Comparison of ENCODE assay signal across 8 cellular contexts in genomic region chr17:40095944-40096791, GRCh38. TPM values are rescaled to one million over a fixed set of nuclear protein-coding genes. Genes with fewer than 3 reads are reported as not detected.
DNase-seq lines count a peak whose midpoint lies in the region; ATAC-seq and TF ChIP-seq lines count a peak whose summit lies in the region.

No MANE protein-coding gene starts in this region.

- H3K9me3 Mint-ChIP-seq in activated T-helper 2 cell treated with anti-CD3 and anti-CD28 coated beads, Interferon-gamma antibody, Interleukin-2, Interleukin-4, amounts not matched to agents 10 μg/mL and 5 μg/mL and 100 μg/mL, durations not matched to agents 14 hours and 24 hours and 36 hours = no peaks in the 10 kb centered on the region
- no peaks in the 10 kb centered on the region for H3K9me3 Mint-ChIP-seq in memory B cell
- H3K9me3 Mint-ChIP-seq in stimulated activated memory B cell treated with anti-CD40 and anti-IgM and Interleukin-4, amounts not matched to agents 10 μg/mL and 1 μg/mL and 100 μg/mL, for 72 hours = peaks cover 3% of the 10 kb centered on the region

- H3K4me1 Mint-ChIP-seq in activated T-helper 2 cell treated with anti-CD3 and anti-CD28 coated beads, Interferon-gamma antibody, Interleukin-2, Interleukin-4, amounts not matched to agents 10 μg/mL and 5 μg/mL and 100 μg/mL, durations not matched to agents 14 hours and 24 hours and 36 hours (ENCODE audit: low read depth) = peaks cover 61% of the 10 kb centered on the region
- peaks cover 56% of the 10 kb centered on the region for H3K4me1 Mint-ChIP-seq in memory B cell
- peaks cover 63% of the 10 kb centered on the region for H3K4me1 Mint-ChIP-seq in stimulated activated memory B cell treated with anti-CD40 and anti-IgM and Interleukin-4, amounts not matched to agents 10 μg/mL and 1 μg/mL and 100 μg/mL, for 72 hours

- H3K4me3 ChIP-seq in BLaER1 treated with 17β-estradiol and CSF1 and Interleukin-3, amounts not matched to agents 10 nM and 100 nM = peak overlapping the region; percentile 50 to 65 (median 56)

- H3K27ac Mint-ChIP-seq in activated T-helper 2 cell treated with anti-CD3 and anti-CD28 coated beads, Interferon-gamma antibody, Interleukin-2, Interleukin-4, amounts not matched to agents 10 μg/mL and 5 μg/mL and 100 μg/mL, durations not matched to agents 14 hours and 24 hours and 36 hours = peak overlapping the region; percentile 83
- peak overlapping the region; percentile 96 for H3K27ac Mint-ChIP-seq in memory B cell
- peak overlapping the region; percentile 91 for H3K27ac Mint-ChIP-seq in stimulated activated memory B cell treated with anti-CD40 and anti-IgM and Interleukin-4, amounts not matched to agents 10 μg/mL and 1 μg/mL and 100 μg/mL, for 72 hours

- no peak for TF ChIP-seq CTCF in GM20000 (IDR thresholded peaks at IDR 0.05; ENCODE audit: extremely low read depth, missing control alignments)

- peak overlapping the region; percentile 95 to 100 (median 99) for H3K4me2 ChIP-seq in BLaER1 treated with 17β-estradiol and CSF1 and Interleukin-3, amounts not matched to agents 10 nM and 100 nM

- intact Hi-C loops in activated T-helper 2 cell treated with anti-CD3 and anti-CD28 coated beads, Interferon-gamma antibody, Interleukin-2, Interleukin-4, amounts not matched to agents 10 μg/mL and 5 μg/mL and 100 μg/mL, durations not matched to agents 14 hours and 24 hours and 36 hours (cut with micrococcal nuclease) = loop anchor here (1.0 to 10.0 kb wide), 5 partner anchors 15 to 141 kb away; partner anchors contain the start of genes CASC3 and THRA

- peaks cover 0 to 37% (median 22%) of the 10 kb centered on the region in 11 experiments; a peak in 15 of 22 replicates for H3K36me3 ChIP-seq in BLaER1 treated with 17β-estradiol and CSF1 and Interleukin-3, amounts not matched to agents 10 nM and 100 nM

- H3K36me3 Mint-ChIP-seq in activated T-helper 2 cell treated with anti-CD3 and anti-CD28 coated beads, Interferon-gamma antibody, Interleukin-2, Interleukin-4, amounts not matched to agents 10 μg/mL and 5 μg/mL and 100 μg/mL, durations not matched to agents 14 hours and 24 hours and 36 hours (ENCODE audit: low read depth) = peaks cover 56% of the 10 kb centered on the region
- H3K36me3 Mint-ChIP-seq in memory B cell = peaks cover 20% of the 10 kb centered on the region
- peaks cover 30% of the 10 kb centered on the region for H3K36me3 Mint-ChIP-seq in stimulated activated memory B cell treated with anti-CD40 and anti-IgM and Interleukin-4, amounts not matched to agents 10 μg/mL and 1 μg/mL and 100 μg/mL, for 72 hours

- H3K27me3 Mint-ChIP-seq in activated T-helper 2 cell treated with anti-CD3 and anti-CD28 coated beads, Interferon-gamma antibody, Interleukin-2, Interleukin-4, amounts not matched to agents 10 μg/mL and 5 μg/mL and 100 μg/mL, durations not matched to agents 14 hours and 24 hours and 36 hours (ENCODE audit: low read depth) = no peaks in the 10 kb centered on the region
- no peaks in the 10 kb centered on the region for H3K27me3 Mint-ChIP-seq in memory B cell
- no peaks in the 10 kb centered on the region for H3K27me3 Mint-ChIP-seq in stimulated activated memory B cell treated with anti-CD40 and anti-IgM and Interleukin-4, amounts not matched to agents 10 μg/mL and 1 μg/mL and 100 μg/mL, for 72 hours

- H3K4me1 ChIP-seq in BLaER1 treated with 17β-estradiol and CSF1 and Interleukin-3, amounts not matched to agents 10 nM and 100 nM = peaks cover 78 to 94% (median 92%) of the 10 kb centered on the region in 10 experiments

- peak; percentile 93 for DNase-seq in GM20000 (ENCODE audit: low spot score)
- DNase-seq in Kasumi-1 (lab: John Stamatoyannopoulos, UW) = peak; percentile 51 to 62
- DNase-seq in activated T-helper 2 cell treated with anti-CD3 and anti-CD28 coated beads, Interferon-gamma antibody, Interleukin-2, Interleukin-4, amounts not matched to agents 10 μg/mL and 5 μg/mL and 100 μg/mL, durations not matched to agents 14 hours and 24 hours and 36 hours (ENCODE audit: low spot score) = peak; percentile 89
- DNase-seq in memory B cell (ENCODE audit: low spot score in 2 of 2) = peak; percentile 63 to 83
- no peak for DNase-seq in OCI-M1 (lab: John Stamatoyannopoulos, UW)

- ATAC-seq in memory B cell (ENCODE audit: low read depth) = peak; percentile 65
- peak; percentile 84 for ATAC-seq in stimulated activated memory B cell treated with anti-CD40 and anti-IgM and Interleukin-4, amounts not matched to agents 10 μg/mL and 1 μg/mL and 100 μg/mL, for 72 hours
- no peak for ATAC-seq in HG03045 (IDR thresholded peaks at IDR 0.05; ENCODE audit: unreplicated experiment)

- H3K4me3 Mint-ChIP-seq in activated T-helper 2 cell treated with anti-CD3 and anti-CD28 coated beads, Interferon-gamma antibody, Interleukin-2, Interleukin-4, amounts not matched to agents 10 μg/mL and 5 μg/mL and 100 μg/mL, durations not matched to agents 14 hours and 24 hours and 36 hours (ENCODE audit: low read depth) = peak overlapping the region; percentile 76
- H3K4me3 Mint-ChIP-seq in memory B cell = peak overlapping the region; percentile 71
- peak overlapping the region; percentile 66 for H3K4me3 Mint-ChIP-seq in stimulated activated memory B cell treated with anti-CD40 and anti-IgM and Interleukin-4, amounts not matched to agents 10 μg/mL and 1 μg/mL and 100 μg/mL, for 72 hours

- H3K9me3 ChIP-seq in BLaER1 treated with 17β-estradiol and CSF1 and Interleukin-3, amounts not matched to agents 10 nM and 100 nM (replicated peaks in 1 of 11) = no peaks in the 10 kb centered on the region

- peaks cover 0 to 7% (median 0%) of the 10 kb centered on the region in 11 experiments; a peak in 1 of 22 replicates for H4K20me1 ChIP-seq in BLaER1 treated with 17β-estradiol and CSF1 and Interleukin-3, amounts not matched to agents 10 nM and 100 nM

- no peaks in the 10 kb centered on the region for H3K27me3 ChIP-seq in BLaER1 treated with 17β-estradiol and CSF1 and Interleukin-3, amounts not matched to agents 10 nM and 100 nM

- peak overlapping the region; percentile 88 to 98 (median 95) for H3K27ac ChIP-seq in BLaER1 treated with 17β-estradiol and CSF1 and Interleukin-3, amounts not matched to agents 10 nM and 100 nM

- peak overlapping the region; percentile 80 to 90 (median 83) for H3K9ac ChIP-seq in BLaER1 treated with 17β-estradiol and CSF1 and Interleukin-3, amounts not matched to agents 10 nM and 100 nM

RNA-seq across cellular contexts. Expression of gene NR1D1, which starts 4.2 kb away (rescaled TPM):
- 6.6 and 6.8 TPM in 2 replicates for total RNA-seq in activated T-helper 2 cell treated with anti-CD3 and anti-CD28 coated beads, Interferon-gamma antibody, Interleukin-2, Interleukin-4, amounts not matched to agents 10 μg/mL and 5 μg/mL and 100 μg/mL, durations not matched to agents 14 hours and 24 hours and 36 hours

RNA-seq across cellular contexts. Expression of gene MSL1, which starts 25.6 kb away (rescaled TPM):
- 87.6 and 95.8 TPM in 2 replicates for total RNA-seq in activated T-helper 2 cell treated with anti-CD3 and anti-CD28 coated beads, Interferon-gamma antibody, Interleukin-2, Interleukin-4, amounts not matched to agents 10 μg/mL and 5 μg/mL and 100 μg/mL, durations not matched to agents 14 hours and 24 hours and 36 hours

RNA-seq across cellular contexts. Expression of gene THRA, which starts 33.4 kb away (rescaled TPM):
- 4.9 and 5.6 TPM in 2 replicates for total RNA-seq in activated T-helper 2 cell treated with anti-CD3 and anti-CD28 coated beads, Interferon-gamma antibody, Interleukin-2, Interleukin-4, amounts not matched to agents 10 μg/mL and 5 μg/mL and 100 μg/mL, durations not matched to agents 14 hours and 24 hours and 36 hours

RNA-seq across cellular contexts. Expression of gene MED24, which starts 42.0 kb away (rescaled TPM):
- total RNA-seq in activated T-helper 2 cell treated with anti-CD3 and anti-CD28 coated beads, Interferon-gamma antibody, Interleukin-2, Interleukin-4, amounts not matched to agents 10 μg/mL and 5 μg/mL and 100 μg/mL, durations not matched to agents 14 hours and 24 hours and 36 hours = 110 and 116 TPM in 2 replicates

RNA-seq across cellular contexts. Expression of gene CASC3, which starts 44.2 kb away (rescaled TPM):
- 118 and 120 TPM in 2 replicates for total RNA-seq in activated T-helper 2 cell treated with anti-CD3 and anti-CD28 coated beads, Interferon-gamma antibody, Interleukin-2, Interleukin-4, amounts not matched to agents 10 μg/mL and 5 μg/mL and 100 μg/mL, durations not matched to agents 14 hours and 24 hours and 36 hours
